ENCODE assay signal across 1 cellular context in genomic region chr5:171956314-171956713, GRCh38.
TF ChIP-seq lines count a peak whose summit lies in the region.

No MANE protein-coding gene starts in this region.

TF ChIP-seq in K562, 482 proteins besides CTCF, POLR2A, EP300 and RAD21:
- TF ChIP-seq ZNF184 (CRISPR knock-in tag; IDR thresholded peaks at IDR 0.05) (no peak), RUNX1 (IDR thresholded peaks at IDR 0.05; ENCODE audit: low read depth) (no peak), FOXK2 (conservative IDR thresholded peaks at IDR 0.05 in 1 of 2, IDR thresholded peaks at IDR 0.05 in 1 of 2; ENCODE audit: low read depth in 2 of 2) (peak; percentile 33 to 36; a peak in 1 of 4 replicates), TAF9B (IDR thresholded peaks at IDR 0.05; ENCODE audit: partially characterized antibody) (no peak), PCBP2 (IDR thresholded peaks at IDR 0.05; ENCODE audit: low read depth, low read length, poor library complexity, severe bottlenecking) (no peak), NFE2 (IDR thresholded peaks at IDR 0.05; ENCODE audit: low read depth) (0 out of 2 replicates have a peak, but pooled peaks have one; percentile 12), ZNF408 (CRISPR knock-in tag; IDR thresholded peaks at IDR 0.05; ENCODE audit: low read depth) (no peak)
